8 cellular contexts compared by ENCODE assay signal in the genomic region with DNA sequence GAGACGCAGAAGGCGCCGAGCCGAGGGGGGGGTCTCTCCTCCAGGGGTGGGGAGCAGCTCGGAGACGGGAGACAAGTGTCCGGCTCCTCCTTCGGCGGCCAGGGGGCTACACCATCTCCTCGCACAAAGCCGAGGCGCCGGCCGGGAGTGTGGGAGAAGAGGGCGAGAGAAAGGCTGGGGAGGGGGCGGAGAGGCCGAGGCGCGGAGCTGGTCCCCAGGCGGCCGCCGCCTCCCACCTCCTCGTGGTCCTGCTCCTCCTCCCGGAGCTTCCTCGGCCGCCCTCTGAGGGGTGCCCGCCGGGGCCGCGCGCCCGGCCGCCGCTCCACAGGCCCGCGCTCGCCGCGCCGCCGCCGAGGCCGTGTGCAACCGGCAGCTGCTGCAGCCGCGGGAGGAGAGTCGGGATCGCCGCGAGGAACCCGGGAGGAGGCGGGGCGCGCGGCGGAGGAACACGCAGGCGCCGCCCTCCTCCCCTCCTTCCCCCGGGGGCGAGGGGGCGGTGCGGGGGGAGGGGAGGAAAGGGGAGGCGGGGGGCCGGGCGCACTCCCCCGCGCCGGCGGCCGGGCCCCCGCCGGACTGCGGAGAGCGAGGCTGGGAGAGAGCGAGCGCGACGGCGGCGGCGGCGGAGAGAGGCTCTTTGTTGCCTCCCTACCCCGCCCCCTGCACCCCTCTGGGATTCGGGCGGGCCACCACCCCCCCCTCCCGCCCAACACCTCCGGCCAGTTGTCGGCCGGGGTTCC. TPM values are rescaled to one million over a fixed set of nuclear protein-coding genes. Genes with fewer than 3 reads are reported as not detected.
A peak's percentile ranks its signal among the peaks of the same experiment; 100 is the strongest.
DNase-seq lines count a peak whose midpoint lies in the region; ATAC-seq and TF ChIP-seq lines count a peak whose summit lies in the region.

A gene (minus strand): TSS at position 398 of the 737 bp plus-strand sequence. CDS start 433 bp downstream, outside the sequence.

- peaks cover 16 to 18% (median 17%) of the 10 kb centered on the region in 3 donors for H3K4me1 Mint-ChIP-seq in CD8-positive, alpha-beta memory T cell
- H3K4me1 Mint-ChIP-seq in MCF 10A (ENCODE audit: insufficient read depth, unreplicated experiment): peaks cover 67% of the 10 kb centered on the region

- ATAC-seq in GM21723 (IDR thresholded peaks at IDR 0.05; ENCODE audit: unreplicated experiment): peak; percentile 69

- H3K4me1 ChIP-seq in CD8-positive, alpha-beta memory T cell (ENCODE audit: insufficient read depth, low read length): peaks cover 12% of the 10 kb centered on the region

- peak within 1 kb of the TSS; percentile 56 for H3K4me3 ChIP-seq in CD8-positive, alpha-beta memory T cell (ENCODE audit: low read length)
- H3K4me3 ChIP-seq in iPS-11a (ENCODE audit: low read depth, low read length): peak within 1 kb of the TSS; percentile 73

- intact Hi-C loops in MCF 10A (cut with micrococcal nuclease): loop anchor here (2.0 kb wide), 1 partner anchor 192 kb away; no protein-coding TSS in a partner anchor

- H3K36me3 Mint-ChIP-seq in CD8-positive, alpha-beta memory T cell: peaks cover 0 to 1% (median 0%) of the 10 kb centered on the region in 3 donors
- H3K36me3 Mint-ChIP-seq in MCF 10A (ENCODE audit: insufficient read depth, unreplicated experiment): peaks cover 15% of the 10 kb centered on the region

- H3K27ac Mint-ChIP-seq in CD8-positive, alpha-beta memory T cell: peak within 1 kb of the TSS in 6 of 8 donors; percentile 2 to 73 (median 62)
- H3K27ac Mint-ChIP-seq in MCF 10A (ENCODE audit: low read depth, unreplicated experiment): peak within 1 kb of the TSS; percentile 94

- no peaks in the 10 kb centered on the region for H3K36me3 ChIP-seq in CD8-positive, alpha-beta memory T cell (ENCODE audit: insufficient read depth, low read length)

- BruUV-seq in MCF 10A (replicated peaks; lab: Mats Ljungman, UMichigan): no TSS peak

- no peaks in the 10 kb centered on the region for H3K9me3 Mint-ChIP-seq in CD8-positive, alpha-beta memory T cell
- H3K9me3 Mint-ChIP-seq in MCF 10A (ENCODE audit: unreplicated experiment): no peaks in the 10 kb centered on the region

- H3K9me3 ChIP-seq in CD8-positive, alpha-beta memory T cell (ENCODE audit: low read length): no peaks in the 10 kb centered on the region

- POLR2A ChIA-PET in CD8-positive, alpha-beta memory T cell (lab: Charles Lee): interaction anchor here (0.9 kb wide), 1 partner anchor 124 kb away, joined by 3 read pairs; a partner anchor contains a TSS
- POLR2A ChIA-PET in MCF 10A (lab: Yijun Ruan, JAX): interaction anchor here (0.6 to 10.7 kb wide), 53 partner anchors 9 to 416 kb away, joined by 3 to 243 read pairs (median 5); a partner anchor contains a TSS

- peak within 1 kb of the TSS; percentile 88 to 95 (median 92) for H3K4me3 Mint-ChIP-seq in CD8-positive, alpha-beta memory T cell
- H3K4me3 Mint-ChIP-seq in MCF 10A (ENCODE audit: unreplicated experiment): peak within 1 kb of the TSS; percentile 99

- H3K27me3 ChIP-seq in CD8-positive, alpha-beta memory T cell (ENCODE audit: insufficient read depth, low read length, poor library complexity, severe bottlenecking): peaks cover 22% of the 10 kb centered on the region

- CTCF ChIA-PET in CD8-positive, alpha-beta memory T cell (lab: Charles Lee): no interaction called here
- CTCF ChIA-PET in MCF 10A (lab: Yijun Ruan, JAX): interaction anchor here (0.6 to 2.6 kb wide), 7 partner anchors 57 to 193 kb away, joined by 3 to 14 read pairs (median 4); a partner anchor contains a TSS

- no peak within 1 kb of the TSS for H3K27ac ChIP-seq in CD8-positive, alpha-beta memory T cell (ENCODE audit: low read depth, low read length)

- TF ChIP-seq CTCF in MCF 10A (IDR thresholded peaks at IDR 0.05; ENCODE audit: unreplicated experiment): no peak

- peaks cover 21 to 44% of the 10 kb centered on the region in 2 donors for H3K27me3 Mint-ChIP-seq in CD8-positive, alpha-beta memory T cell
- no peaks in the 10 kb centered on the region for H3K27me3 Mint-ChIP-seq in MCF 10A (ENCODE audit: insufficient read depth, unreplicated experiment)

- peak in 3 of 5 donors; percentile 15 to 23 (median 19) for DNase-seq in CD8-positive, alpha-beta memory T cell
- peak; percentile 91 for DNase-seq in NCI-H1092 treated with DMSO at 0.1 percent for 48 hours (lab: John Stamatoyannopoulos, UW)
- peak in 3 of 5 donors; percentile 6 to 31 (median 16) for DNase-seq in T-helper 1 cell
- DNase-seq in MCF 10A (ENCODE audit: unreplicated experiment): peak; percentile 93
- peak; percentile 87 for DNase-seq in retina
- DNase-seq in cerebellar nuclear complex (lab: John Stamatoyannopoulos, UW): no peak

RNA-seq across cellular contexts. Expression of the gene that starts here (rescaled TPM):
- under 1 TPM; 0.53 TPM for total RNA-seq in CD8-positive, alpha-beta memory T cell
- not detected for polyA plus RNA-seq in CD8-positive, alpha-beta memory T cell
- 346 and 420 TPM in 2 replicates for total RNA-seq in MCF 10A (2022)

Comparison
In these comparisons a context has a peak if more than half of its experiments do, and no peak if none do; other contexts are left out.
1. RNA of the gene that starts here (total RNA-seq): 346 to 420 TPM in MCF 10A; 0.53 TPM in CD8-positive, alpha-beta memory T cell; every median in the first group is over 100 times any median in the second.
2. Peak in DNase-seq and H3K4me3 ChIP-seq in CD8-positive, alpha-beta memory T cell; RNA of the gene not detected or under 1 TPM.
3. DNase-seq: peak in NCI-H1092 treated with DMSO at 0.1 percent for 48 hours (single experiment), T-helper 1 cell (3 of 5), MCF 10A (single experiment) and retina (single experiment); none in cerebellar nuclear complex (0 of 2).